8 cellular contexts compared by ENCODE assay signal in the genomic region with DNA sequence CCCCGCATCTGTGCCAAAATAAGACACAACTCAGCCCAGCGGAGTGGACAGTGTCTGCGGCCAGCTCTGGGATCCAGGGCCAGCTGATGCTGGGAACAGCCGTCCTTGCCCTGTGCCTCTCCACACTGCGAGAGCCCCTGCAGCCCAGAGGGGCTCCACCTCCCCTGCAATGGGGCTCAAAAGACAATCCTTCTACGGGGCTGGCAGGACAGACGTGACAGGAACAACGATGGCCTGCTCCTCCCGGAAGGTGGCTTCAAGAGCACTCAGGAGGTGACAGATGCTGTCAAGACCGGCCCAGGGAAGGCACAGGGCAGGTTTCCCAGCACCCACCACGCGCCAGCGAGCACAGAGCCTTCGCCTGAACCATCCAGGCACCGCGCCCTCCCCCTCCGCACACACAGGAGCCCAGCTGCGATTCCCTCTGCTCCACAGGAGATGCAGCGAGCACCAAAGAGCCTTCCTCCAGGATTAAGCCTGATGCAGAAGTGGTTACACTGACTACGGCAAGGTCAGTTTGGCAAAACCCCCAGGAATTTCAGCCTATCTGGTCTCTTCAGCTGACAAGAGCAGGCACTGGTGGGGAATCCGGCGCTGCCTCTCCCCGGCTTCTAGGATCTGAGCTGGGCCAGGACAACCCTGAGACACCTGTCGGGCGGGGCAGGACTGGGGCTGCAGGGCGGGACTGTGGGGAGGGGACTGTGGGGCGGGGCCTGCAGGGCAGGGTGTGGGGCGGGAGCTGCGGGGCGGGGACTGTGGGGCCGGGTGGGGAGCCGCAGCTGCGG.
DNase-seq lines count a peak whose midpoint lies in the region; ATAC-seq, FAIRE-seq and TF ChIP-seq lines count a peak whose summit lies in the region.

No MANE protein-coding gene starts in this region.

- no peak for ATAC-seq in CD4-positive, CD25-positive, alpha-beta regulatory T cell (ENCODE audit: low read depth in 2 of 2)
- no peak for ATAC-seq in HG02870 (IDR thresholded peaks at IDR 0.05; ENCODE audit: unreplicated experiment)

- FAIRE-seq in GM12891 (lab: Jason Lieb, UNC) (no peak), frontal cortex (lab: Jason Lieb, UNC) (no peak)

- no peak for TF ChIP-seq POLR2A in testis (IDR thresholded peaks at IDR 0.05)
- TF ChIP-seq POLR2A in GM12891 (IDR thresholded peaks at IDR 0.05; ENCODE audit: low read depth, low read length) = no peak

- H3K9ac ChIP-seq in MM.1S (ENCODE audit: low read length) = peak overlapping the region; percentile 48

- peak overlapping the region in 3 of 4 donors; percentile 52 to 91 (median 70) for H3K4me3 Mint-ChIP-seq in CD4-positive, CD25-positive, alpha-beta regulatory T cell

- peaks cover 2% of the 10 kb centered on the region for H3K36me3 ChIP-seq in CD4-positive, CD25-positive, alpha-beta regulatory T cell (ENCODE audit: control insufficient read depth, insufficient read depth, low read length)
- H3K36me3 ChIP-seq in MM.1S (replicated peaks; ENCODE audit: insufficient read depth, low read length) = no peaks in the 10 kb centered on the region
- H3K36me3 ChIP-seq in testis (ENCODE audit: low read depth, missing control alignments) = no peaks in the 10 kb centered on the region

- no peaks in the 10 kb centered on the region for H3K27me3 ChIP-seq in CD4-positive, CD25-positive, alpha-beta regulatory T cell (ENCODE audit: control insufficient read depth, insufficient read depth, low read length)
- no peaks in the 10 kb centered on the region for H3K27me3 ChIP-seq in MM.1S (replicated peaks; ENCODE audit: insufficient read depth, low read length)
- no peaks in the 10 kb centered on the region for H3K27me3 ChIP-seq in testis

- in situ Hi-C loops in astrocyte of the cerebellum (cut with HindIII; ENCODE audit: low sequenced_read_pairs) = no loop called here

- H3K4me2 ChIP-seq in MM.1S (ENCODE audit: low read depth, low read length) = peak overlapping the region; percentile 86

- H3K9me3 ChIP-seq in CD4-positive, CD25-positive, alpha-beta regulatory T cell (ENCODE audit: control insufficient read depth in 2 of 2, low read length in 2 of 2) = no peaks in the 10 kb centered on the region
- H3K9me3 ChIP-seq in MM.1S (replicated peaks; ENCODE audit: insufficient read depth, low read length) = no peaks in the 10 kb centered on the region
- no peaks in the 10 kb centered on the region for H3K9me3 ChIP-seq in testis

- H2AFZ ChIP-seq in MM.1S (ENCODE audit: low read length) = no peak overlapping the region

- TF ChIP-seq CTCF in MM.1S (IDR thresholded peaks at IDR 0.05; ENCODE audit: low read length) (no peak), astrocyte of the cerebellum (IDR thresholded peaks at IDR 0.05; ENCODE audit: low read depth, low read length, missing control alignments) (no peak), testis (IDR thresholded peaks at IDR 0.05) (no peak)

- no peak overlapping the region for H3K4me3 ChIP-seq in CD4-positive, CD25-positive, alpha-beta regulatory T cell (ENCODE audit: low read depth, low read length)
- H3K4me3 ChIP-seq in MM.1S (ENCODE audit: low read length) = peak overlapping the region; percentile 34; the same call in 1 of the 2 replicates
- H3K4me3 ChIP-seq in astrocyte of the cerebellum (ENCODE audit: low read depth, low read length) = peak overlapping the region; percentile 2
- no peak overlapping the region for H3K4me3 ChIP-seq in testis

- intact Hi-C loops in testis (cut with DNase I; ENCODE audit: low total_unique reads) = no loop called here

- H3K79me2 ChIP-seq in MM.1S (ENCODE audit: low read length) = peaks cover 92% of the 10 kb centered on the region

- no peak for DNase-seq in CD4-positive, CD25-positive, alpha-beta regulatory T cell
- no peak for DNase-seq in MM.1S
- DNase-seq in astrocyte of the cerebellum (ENCODE audit: low read depth) = peak; percentile 35
- DNase-seq in kidney tubule cell (ENCODE audit: low spot score) = peak; percentile 79
- DNase-seq in testis = peak; percentile 63
- DNase-seq in GM12891 (ENCODE audit: insufficient read length, low spot score) = no peak
- DNase-seq in frontal cortex (ENCODE audit: low spot score in 2 of 2) = no peak

- no peaks in the 10 kb centered on the region for H4K20me1 ChIP-seq in MM.1S (ENCODE audit: insufficient read depth, low read length)

- H3F3A ChIP-seq in MM.1S (ENCODE audit: insufficient read depth, low read length) = peaks cover 21% of the 10 kb centered on the region

- H3K27me3 Mint-ChIP-seq in CD4-positive, CD25-positive, alpha-beta regulatory T cell = no peaks in the 10 kb centered on the region

- H3K27ac Mint-ChIP-seq in CD4-positive, CD25-positive, alpha-beta regulatory T cell = peak overlapping the region in 2 of 3 donors; percentile 66 to 87

- peaks cover 98% of the 10 kb centered on the region for H3K4me1 ChIP-seq in CD4-positive, CD25-positive, alpha-beta regulatory T cell (ENCODE audit: control insufficient read depth, insufficient read depth, low read length, poor library complexity, severe bottlenecking)
- H3K4me1 ChIP-seq in MM.1S (ENCODE audit: low read length) (peaks cover 45% of the 10 kb centered on the region), testis (peaks cover 41% of the 10 kb centered on the region)

- H3K36me3 Mint-ChIP-seq in CD4-positive, CD25-positive, alpha-beta regulatory T cell = peaks cover 9% of the 10 kb centered on the region

- peaks cover 0 to 1% (median 0%) of the 10 kb centered on the region in 7 donors for H3K9me3 Mint-ChIP-seq in CD4-positive, CD25-positive, alpha-beta regulatory T cell

- no peaks in the 10 kb centered on the region for H3K9me2 ChIP-seq in MM.1S (replicated peaks; ENCODE audit: insufficient read depth, low read length)

- WGBS in testis, 2 donors = 46 to 75% methylated on average over 15 to 28 of the region's 33 CpGs

- peak overlapping the region; percentile 45 for H3K27ac ChIP-seq in CD4-positive, CD25-positive, alpha-beta regulatory T cell (ENCODE audit: insufficient read depth, low read length, poor library complexity, severe bottlenecking)
- H3K27ac ChIP-seq in MM.1S (ENCODE audit: low read length) (peak overlapping the region; percentile 78), testis (peak overlapping the region in 1 of 2 donors; percentile 37)

- H3K4me1 Mint-ChIP-seq in CD4-positive, CD25-positive, alpha-beta regulatory T cell = peaks cover 38 to 95% (median 67%) of the 10 kb centered on the region in 4 donors

TF ChIP-seq in GM12891, 5 proteins besides CTCF, POLR2A, EP300 and RAD21:
- TF ChIP-seq TAF1 (IDR thresholded peaks at IDR 0.05; ENCODE audit: low read depth, low read length) (no peak), POLR2AphosphoS5 (IDR thresholded peaks at IDR 0.05; ENCODE audit: low read depth, low read length) (no peak), POU2F2 (IDR thresholded peaks at IDR 0.05; ENCODE audit: low read depth, low read length) (no peak), SPI1 (IDR thresholded peaks at IDR 0.05; ENCODE audit: low read depth, low read length) (no peak), PAX5 (IDR thresholded peaks at IDR 0.05; ENCODE audit: insufficient read depth, low read length, severe bottlenecking) (no peak)

Comparison
In these comparisons a context has a peak if more than half of its experiments do, and no peak if none do; other contexts are left out.
1. DNase-seq: peak in astrocyte of the cerebellum (single experiment), kidney tubule cell (single experiment) and testis (single experiment); none in CD4-positive, CD25-positive, alpha-beta regulatory T cell (0 of 3), MM.1S (single experiment), GM12891 (single experiment) and frontal cortex (0 of 2).
2. H3K4me3 ChIP-seq: peak in MM.1S (single experiment) and astrocyte of the cerebellum (single experiment); none in CD4-positive, CD25-positive, alpha-beta regulatory T cell (single experiment) and testis (0 of 2).